Comparison of ENCODE assay signal across 29 cellular contexts in the genomic region with DNA sequence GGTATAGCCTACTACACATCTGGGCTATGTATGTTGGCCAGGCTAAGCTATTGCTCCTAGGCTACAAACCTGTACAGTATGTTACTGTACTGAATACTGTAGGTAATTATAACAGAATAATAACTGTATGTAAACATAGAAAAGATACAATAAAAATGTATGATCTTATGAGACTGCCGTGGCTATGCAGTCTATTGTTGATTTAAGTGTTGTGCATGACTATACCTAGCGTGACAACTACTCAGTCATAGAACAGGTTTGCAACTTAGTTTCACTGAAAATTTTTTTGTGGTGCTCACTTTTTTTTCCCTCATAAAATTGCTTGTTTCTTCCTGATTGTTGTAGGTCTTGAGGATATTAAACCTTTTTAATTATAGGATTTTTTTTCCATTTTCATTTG. TPM values are rescaled to one million over a fixed set of nuclear protein-coding genes. Genes with fewer than 3 reads are reported as not detected.
DNase-seq lines count a peak whose midpoint lies in the region; FAIRE-seq and TF ChIP-seq lines count a peak whose summit lies in the region.
"Had no signal": no experiment of that assay in that cellular context is flagged by ENCODE, and none has a peak within 500 bp of the region (broad histone marks: within the 10 kb centered on the region; RNA-seq: fewer than 3 reads in every experiment).

No MANE protein-coding gene starts in this region.

- peaks cover 3 to 56% (median 30%) of the 10 kb centered on the region in 4 donors for H3K4me1 ChIP-seq in transverse colon

- H3K9me3 ChIP-seq in transverse colon, result no peaks in the 10 kb centered on the region
- H3K9me3 ChIP-seq: tibial nerve had no signal

- peaks cover 75% of the 10 kb centered on the region for H3K4me1 Mint-ChIP-seq in activated naive CD4-positive, alpha-beta T cell treated with anti-CD3 and anti-CD28 coated beads, Interleukin-2, amount 50 U/mL, for 24 hours

- DNase-seq in DMS53 (lab: John Stamatoyannopoulos, UW), result peak; percentile 32
- no peak for DNase-seq in DMS53 treated with DMSO at 0.1 percent for 48 hours (lab: John Stamatoyannopoulos, UW; ENCODE audit: unreplicated experiment)
- DNase-seq in activated naive CD4-positive, alpha-beta T cell treated with anti-CD3 and anti-CD28 coated beads, Interleukin-2, amount 50 U/mL, for 16 hours, result no peak
- DNase-seq in bronchial epithelial cell (ENCODE audit: low read depth), result peak; percentile 39
- no peak for DNase-seq in transverse colon
- no peak for DNase-seq in NCI-H2029 treated with DMSO at 0.1 percent for 48 hours (lab: John Stamatoyannopoulos, UW)
- DNase-seq in islet precursor cell, result no peak
- DNase-seq: 8988T; activated CD4-positive, CD25-positive, alpha-beta regulatory T cell; caudate nucleus; DMS79 treated with DMSO at 0.1 percent for 48 hours; effector memory CD4-positive, alpha-beta T cell; erythroblast; GDM1; glutamatergic neuron; mesenchymal stem cell; NCI-H1417; NCI-H2081; NCI-H2227 treated with DMSO at 0.1 percent for 48 hours; NCI-H526; NK-92 treated with Interleukin-12 subunit alpha and Interleukin-12 subunit beta, amount 100 ng/mL, for 24 hours; posterior cingulate gyrus; right cardiac atrium; stimulated activated CD4-positive, alpha-beta T cell treated with anti-CD3 and anti-CD28 coated beads, Interleukin-1b, Interleukin-23, amount 100 ng/mL, for 48 hours; T-cell had no signal

- no peaks in the 10 kb centered on the region for H3K36me3 ChIP-seq in bronchial epithelial cell (ENCODE audit: control insufficient read depth, insufficient read depth, low read length)
- H3K36me3 ChIP-seq in transverse colon, result no peaks in the 10 kb centered on the region
- H3K36me3 ChIP-seq: tibial nerve had no signal

- in situ Hi-C loops in transverse colon (cut with MboI; ENCODE audit: low pct_ligation_motif_present in 1 of 4, low pct_unique_long_range_greater_than_20kb in 1 of 4, low sequenced_read_pairs in 3 of 4), result no loop called here

- peaks cover 22% of the 10 kb centered on the region for H3K36me3 Mint-ChIP-seq in activated naive CD4-positive, alpha-beta T cell treated with anti-CD3 and anti-CD28 coated beads, Interleukin-2, amount 50 U/mL, for 24 hours

- no peak for TF ChIP-seq EP300 in transverse colon (IDR thresholded peaks at IDR 0.05; ENCODE audit: low read depth)

- peak overlapping the region; percentile 94 for H3K27ac Mint-ChIP-seq in activated naive CD4-positive, alpha-beta T cell treated with anti-CD3 and anti-CD28 coated beads, Interleukin-2, amount 50 U/mL, for 24 hours
- H3K27ac Mint-ChIP-seq: T-cell had no signal

- H3K27ac ChIP-seq in transverse colon, result peak overlapping the region in 3 of 4 donors; percentile 3 to 53 (median 43)
- H3K27ac ChIP-seq: C4-2B, coronary artery, tibial nerve had no signal

- H3K4me3 ChIP-seq in bronchial epithelial cell (ENCODE audit: low read depth, low read length) (no peak overlapping the region), transverse colon (no peak overlapping the region)
- H3K4me3 ChIP-seq: coronary artery, tibial nerve had no signal

- intact Hi-C loops in transverse colon (cut with DNase I; ENCODE audit: low total_unique reads), result no loop called here

- no peaks in the 10 kb centered on the region for H3K27me3 ChIP-seq in bronchial epithelial cell (ENCODE audit: control insufficient read depth, insufficient read depth, low read length)
- H3K27me3 ChIP-seq in transverse colon, result no peaks in the 10 kb centered on the region
- H3K27me3 ChIP-seq: tibial nerve had no signal

- 48 to 83% methylated on average over 2 of the region's 2 CpGs for WGBS in transverse colon (ENCODE audit: low coverage in 1 of 2), 2 donors

- no peak for FAIRE-seq in bronchial epithelial cell (lab: Jason Lieb, UNC)

- no peak for TF ChIP-seq CTCF in bronchial epithelial cell (IDR thresholded peaks at IDR 0.05; ENCODE audit: insufficient read depth, low read length, severe bottlenecking)
- no peak for TF ChIP-seq CTCF in transverse colon (IDR thresholded peaks at IDR 0.05)

- no peaks in the 10 kb centered on the region for H3K27me3 Mint-ChIP-seq in activated naive CD4-positive, alpha-beta T cell treated with anti-CD3 and anti-CD28 coated beads, Interleukin-2, amount 50 U/mL, for 24 hours
- H3K27me3 Mint-ChIP-seq: T-cell had no signal

- TF ChIP-seq POLR2A in transverse colon (IDR thresholded peaks at IDR 0.05), result no peak

- H3K4me3 Mint-ChIP-seq in activated naive CD4-positive, alpha-beta T cell treated with anti-CD3 and anti-CD28 coated beads, Interleukin-2, amount 50 U/mL, for 24 hours, result peak overlapping the region; percentile 49
- H3K4me3 Mint-ChIP-seq: T-cell had no signal

- H3K9me3 Mint-ChIP-seq in activated naive CD4-positive, alpha-beta T cell treated with anti-CD3 and anti-CD28 coated beads, Interleukin-2, amount 50 U/mL, for 24 hours, result no peaks in the 10 kb centered on the region
- H3K9me3 Mint-ChIP-seq: T-cell had no signal

RNA-seq across cellular contexts. Expression of gene KCMF1, which starts 25.9 kb away (rescaled TPM):
- total RNA-seq in bronchial epithelial cell (174 and 180 TPM in 2 replicates), transverse colon (10 to 100 TPM; 41.5 to 97.3 (median 55.5) TPM)

Comparison
In these comparisons a context has a peak if more than half of its experiments do, and no peak if none do; other contexts are left out.
1. DNase-seq: peak in DMS53 (single experiment) and bronchial epithelial cell (single experiment); none in DMS53 treated with DMSO at 0.1 percent for 48 hours (single experiment), activated naive CD4-positive, alpha-beta T cell treated with anti-CD3 and anti-CD28 coated beads, Interleukin-2, amount 50 U/mL, for 16 hours (single experiment), transverse colon (single experiment), NCI-H2029 treated with DMSO at 0.1 percent for 48 hours (single experiment) and islet precursor cell (single experiment).